Comparison of ENCODE assay signal across 1 cellular context in the genomic region with DNA sequence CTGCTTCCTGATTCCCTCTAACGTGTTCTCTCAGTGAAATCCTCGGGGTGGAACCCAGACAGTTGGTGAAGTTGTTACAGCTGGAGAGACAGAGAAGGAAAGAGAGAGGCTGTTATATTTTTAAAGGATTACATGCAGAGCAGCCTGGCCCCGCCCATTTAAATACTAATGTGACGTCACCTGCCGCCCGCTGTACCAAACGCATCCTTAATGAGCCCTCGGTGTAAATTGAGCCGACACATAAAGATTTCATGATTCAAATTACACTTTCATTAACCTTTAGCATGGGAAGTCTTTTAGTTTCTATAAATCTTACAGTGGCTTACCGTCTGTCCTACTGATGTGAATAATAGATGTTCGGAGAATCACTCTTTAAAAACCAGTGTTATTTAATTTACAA.
TF ChIP-seq lines count a peak whose summit lies in the region.

No MANE protein-coding gene starts in this region.

TF ChIP-seq in SK-N-SH, 30 proteins besides CTCF, POLR2A, EP300 and RAD21 (continued from another document):
- TF ChIP-seq MEF2A (IDR thresholded peaks at IDR 0.05; ENCODE audit: borderline replicate concordance, low read depth) (no peak), NRF1 (IDR thresholded peaks at IDR 0.05; ENCODE audit: low read depth, low read length) (no peak), TCF12 (IDR thresholded peaks at IDR 0.05) (no peak), GATA2 (CRISPR knock-in tag; IDR thresholded peaks at IDR 0.05) (no peak), POLR2AphosphoS5 (IDR thresholded peaks at IDR 0.05; ENCODE audit: low read depth, low read length) (no peak)
